In the genomic region with DNA sequence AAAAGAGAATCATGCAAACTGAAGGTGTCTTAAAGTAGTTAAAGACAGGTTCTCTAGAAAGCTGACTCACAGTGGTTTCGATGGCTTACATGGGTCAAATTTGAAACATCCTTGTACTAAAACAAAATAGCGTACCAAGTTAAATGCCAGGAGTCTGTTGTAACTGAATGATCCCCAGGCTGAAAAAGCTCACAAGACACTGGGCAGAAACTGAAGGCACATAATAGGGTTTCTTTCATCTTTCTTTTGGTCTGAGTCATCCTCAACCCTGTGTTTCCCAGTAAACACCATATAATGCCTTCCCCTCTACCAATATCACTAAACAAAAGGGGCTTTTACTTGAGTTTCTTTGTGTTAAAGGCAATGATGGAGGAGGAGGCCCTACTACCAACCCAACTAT, we compare ENCODE assay signal across 9 cellular contexts. TPM values are rescaled to one million over a fixed set of nuclear protein-coding genes. Genes with fewer than 3 reads are reported as not detected.
DNase-seq lines count a peak whose midpoint lies in the region; ATAC-seq and TF ChIP-seq lines count a peak whose summit lies in the region.
"Had no signal": no experiment of that assay in that cellular context is flagged by ENCODE, and none has a peak within 500 bp of the region (broad histone marks: within the 10 kb centered on the region; RNA-seq: fewer than 3 reads in every experiment).

No MANE protein-coding gene starts in this region.

- H3K27ac ChIP-seq in substantia nigra (ENCODE audit: low read depth, low read length, poor library complexity, severe bottlenecking) (no peak overlapping the region), Peyer's patch (no peak overlapping the region)

- H3K4me1 ChIP-seq in Peyer's patch, result peaks cover 0 to 7% (median 0%) of the 10 kb centered on the region in 4 donors
- H3K4me1 ChIP-seq: Caco-2 had no signal

- H3K27me3 ChIP-seq in Peyer's patch, result no peaks in the 10 kb centered on the region

- DNase-seq in GM12865 (ENCODE audit: low read depth) (peak; percentile 91), HT1080 (ENCODE audit: low read depth) (peak; percentile 13), fibroblast of mammary gland (ENCODE audit: low read depth) (peak; percentile 29), GF-D8 (lab: John Stamatoyannopoulos, UW) (no peak), substantia nigra (lab: John Stamatoyannopoulos, UW) (no peak), Peyer's patch (no peak), NCI-H1436 treated with DMSO at 0.1 percent for 48 hours (lab: John Stamatoyannopoulos, UW) (no peak)
- DNase-seq: Caco-2 had no signal

- H3K9me3 ChIP-seq in Peyer's patch, result no peaks in the 10 kb centered on the region
- H3K9me3 ChIP-seq: Caco-2 had no signal

- TF ChIP-seq CTCF in GM12865 (IDR thresholded peaks at IDR 0.05; ENCODE audit: insufficient read depth, low read depth, low read length, missing control alignments) (no peak), fibroblast of mammary gland (conservative IDR thresholded peaks at IDR 0.05; ENCODE audit: control insufficient read depth, insufficient read depth, low read depth, low read length) (no peak), Peyer's patch (IDR thresholded peaks at IDR 0.05) (no peak)

- ATAC-seq in GM21390 (IDR thresholded peaks at IDR 0.05; ENCODE audit: unreplicated experiment), result peak; percentile 82

- no peak for TF ChIP-seq POLR2A in Peyer's patch (IDR thresholded peaks at IDR 0.05)

- peaks cover 0 to 24% (median 0%) of the 10 kb centered on the region in 3 donors for H3K36me3 ChIP-seq in Peyer's patch

- H3K4me3 ChIP-seq in GM12865 (ENCODE audit: low read depth, low read length) (no peak overlapping the region), fibroblast of mammary gland (ENCODE audit: control insufficient read depth, low read depth, low read length) (no peak overlapping the region), Peyer's patch (no peak overlapping the region)

RNA-seq across cellular contexts. Expression of gene ZFYVE1, which starts 12.8 kb away (rescaled TPM):
- 6.6 and 7.4 TPM in 2 replicates for total RNA-seq in HT1080 (2014; rRNA removed; shearing (Covaris generic))
- polyA plus RNA-seq in HT1080 (2015; cell fraction: cytosol; rRNA removed), result 10.9 TPM in 2 replicates
- 26.1 and 30.2 TPM in 2 replicates for polyA plus RNA-seq in HT1080 (2015; cell fraction: nucleus; rRNA removed)
- 10 to 100 TPM in 3 of 4 donors, 1 to 10 TPM in 1; 8.3 to 32.5 (median 26.8) TPM for total RNA-seq in Peyer's patch

RNA-seq across cellular contexts. Expression of gene RBM25, which starts 44.2 kb away (rescaled TPM):
- total RNA-seq in HT1080 (2014; rRNA removed; shearing (Covaris generic)), result 35.0 and 50.4 TPM in 2 replicates
- 22.8 and 24.6 TPM in 2 replicates for polyA plus RNA-seq in HT1080 (2015; cell fraction: cytosol; rRNA removed)
- 151 and 161 TPM in 2 replicates for polyA plus RNA-seq in HT1080 (2015; cell fraction: nucleus; rRNA removed)
- 100 to 1,000 TPM in 1 of 4 donors, 10 to 100 TPM in 3; 73.2 to 364 (median 86.0) TPM for total RNA-seq in Peyer's patch

Comparison
In these comparisons a context has a peak if more than half of its experiments do, and no peak if none do; other contexts are left out.
1. DNase-seq: peak in GM12865 (single experiment), HT1080 (single experiment) and fibroblast of mammary gland (single experiment); none in GF-D8 (single experiment), substantia nigra (0 of 49), Peyer's patch (0 of 3) and NCI-H1436 treated with DMSO at 0.1 percent for 48 hours (single experiment).